25 cellular contexts compared by ENCODE assay signal in the genomic region with DNA sequence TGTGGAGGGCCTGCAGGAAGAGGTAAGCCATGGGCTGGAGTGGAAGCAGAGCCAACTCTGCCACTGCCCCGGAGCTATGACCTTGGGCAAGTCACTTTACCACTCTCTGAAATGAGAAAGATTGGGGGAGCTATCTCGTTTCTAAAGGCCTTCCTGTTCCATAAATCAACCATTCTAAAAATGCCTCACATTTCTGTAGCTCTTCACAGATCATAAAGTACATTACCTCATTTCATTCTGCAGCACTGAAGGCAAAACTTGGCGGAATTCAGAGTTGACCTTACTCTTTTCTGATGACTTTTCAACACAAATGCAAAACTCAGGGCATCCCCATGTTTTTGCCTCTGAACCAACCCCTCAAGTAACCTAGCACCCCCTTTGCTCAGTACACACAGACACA.
"Had no signal": no experiment of that assay in that cellular context is flagged by ENCODE, and none has a peak within 500 bp of the region (broad histone marks: within the 10 kb centered on the region; RNA-seq: fewer than 3 reads in every experiment).

No MANE protein-coding gene starts in this region.

- H3K4me1 Mint-ChIP-seq: IgD-negative memory B cell had no signal

- DNase-seq: Kasumi-1, MM.1S, NCI-H1092 treated with DMSO at 0.1 percent for 48 hours, NCI-H1436, NCI-H187, NCI-H2029, NCI-H2081 treated with DMSO at 0.1 percent for 48 hours, NCI-H2171, NCI-H226, NCI-H446, NCI-H510A, NCI-H524 treated with DMSO at 0.1 percent for 48 hours, NCI-H69, NCI-H774, Right ventricle myocardium superior, RPMI8226, SIG-M5 had no signal

- H3K36me3 Mint-ChIP-seq: IgD-negative memory B cell had no signal

- H3K4me3 ChIP-seq: K562, SJSA1, SK-N-MC had no signal

- H3K4me2 ChIP-seq: KMS-11 had no signal

- H3K27me3 ChIP-seq: SJSA1 had no signal

- H3K27ac Mint-ChIP-seq: IgD-negative memory B cell had no signal

- ATAC-seq: K562 had no signal

- H3K27ac ChIP-seq: HL-60, KMS-11, SJSA1, SK-N-MC had no signal

- H3K4me1 ChIP-seq: SJSA1 had no signal

- H3K36me3 ChIP-seq: SJSA1 had no signal

- H3K27me3 Mint-ChIP-seq: IgD-negative memory B cell had no signal

- H3K4me3 Mint-ChIP-seq: IgD-negative memory B cell had no signal

- FAIRE-seq: HTR-8/SVneo, K562, RCC 7860 had no signal
